In genomic region chr5:157740211-157740610, GRCh38 we compare ENCODE assay signal across 8 cellular contexts. TPM values are rescaled to one million over a fixed set of nuclear protein-coding genes. Genes with fewer than 3 reads are reported as not detected.
DNase-seq lines count a peak whose midpoint lies in the region; ATAC-seq and TF ChIP-seq lines count a peak whose summit lies in the region.

No MANE protein-coding gene starts in this region.

- TF ChIP-seq CTCF in HEK293 (tag by site-specific recombination; IDR thresholded peaks at IDR 0.05) (no peak), VCaP (conservative IDR thresholded peaks at IDR 0.05) (peak; percentile 73)

- ATAC-seq in left colon, result peak; percentile 26

- no peaks in the 10 kb centered on the region for H3K9me3 ChIP-seq in HEK293 (ENCODE audit: control insufficient read depth, insufficient read depth, low read depth, low read length)

- peaks cover 29% of the 10 kb centered on the region in 2 experiments for H3K36me3 ChIP-seq in HEK293 (ENCODE audit: control insufficient read depth in 2 of 2, insufficient read depth in 1 of 2, low read length in 2 of 2)

- intact Hi-C loops in left colon (cut with DNase I, micrococcal nuclease), result no loop called here

- DNase-seq in COR-L47 (lab: John Stamatoyannopoulos, UW) (peak; percentile 20), left colon (no peak), NCI-H128 (lab: John Stamatoyannopoulos, UW; ENCODE audit: unreplicated experiment) (no peak), Ammon's horn (ENCODE audit: low spot score) (no peak), NCI-H2081 treated with DMSO at 0.1 percent for 48 hours (lab: John Stamatoyannopoulos, UW) (no peak)
- DNase-seq in stimulated activated CD4-positive, alpha-beta T cell treated with anti-CD3 and anti-CD28 coated beads, Interleukin-15, amount 100 ng/mL, for 24 hours, result no peak

- H3K4me1 ChIP-seq in HEK293 (ENCODE audit: control insufficient read depth, insufficient read depth, low read length), result 0 out of 2 replicates have a peak, but pooled peaks cover 11% of the 10 kb centered on the region

- POLR2A ChIA-PET in HEK293 (lab: Yijun Ruan, JAX), result no interaction called here

- no peak overlapping the region for H3K27ac ChIP-seq in HEK293 (ENCODE audit: extremely low read depth, low read depth, low read length)
- peak overlapping the region; percentile 76 for H3K27ac ChIP-seq in VCaP

- CTCF ChIA-PET in HEK293 (lab: Yijun Ruan, JAX), result interaction anchor here (0.7 kb wide), 1 partner anchor 396 kb away, joined by 3 read pairs; no protein-coding TSS in a partner anchor

- H3K4me3 ChIP-seq in HEK293 (ENCODE audit: low read depth, low read length), result no peak overlapping the region

TF ChIP-seq in HEK293, 187 proteins besides CTCF, POLR2A, EP300 and RAD21:
- TF ChIP-seq PBX3 (CRISPR knock-in tag; IDR thresholded peaks at IDR 0.05), result no peak
- TF ChIP-seq ZNF394 (tag by site-specific recombination; IDR thresholded peaks at IDR 0.05; ENCODE audit: borderline replicate concordance), result peak; percentile 79; the same call in 1 of the 2 replicates
- no peak for TF ChIP-seq YY1 (tag by site-specific recombination; IDR thresholded peaks at IDR 0.05)
- no peak for TF ChIP-seq KLF17 (tag by site-specific recombination; IDR thresholded peaks at IDR 0.05)
- TF ChIP-seq SCRT2 (tag by site-specific recombination; IDR thresholded peaks at IDR 0.05), result peak; percentile 62
- peak; percentile 38; the same call in 1 of the 2 replicates for TF ChIP-seq ZNF654 (tag by site-specific recombination; IDR thresholded peaks at IDR 0.05; ENCODE audit: low read depth)
- peak; percentile 75 for TF ChIP-seq SCRT1 (tag by site-specific recombination; IDR thresholded peaks at IDR 0.05; ENCODE audit: borderline replicate concordance)

RNA-seq across cellular contexts. Expression of gene LSM11, which starts 3.3 kb away (rescaled TPM):
- total RNA-seq in left colon, result 1 to 10 TPM; 3.6 to 4.0 TPM

RNA-seq across cellular contexts. Expression of gene THG1L, which starts 9.0 kb away (rescaled TPM):
- total RNA-seq in left colon, result 10 to 100 TPM; 11.6 to 14.5 TPM
